16 cellular contexts compared by ENCODE assay signal in genomic region chr19:16365300-16365996, GRCh38. TPM values are rescaled to one million over a fixed set of nuclear protein-coding genes. Genes with fewer than 3 reads are reported as not detected.
DNase-seq lines count a peak whose midpoint lies in the region; ATAC-seq and TF ChIP-seq lines count a peak whose summit lies in the region.
"Had no signal": no experiment of that assay in that cellular context is flagged by ENCODE, and none has a peak within 500 bp of the region (broad histone marks: within the 10 kb centered on the region; RNA-seq: fewer than 3 reads in every experiment).

No MANE protein-coding gene starts in this region.

- H3K27me3 ChIP-seq in OCI-LY3 (ENCODE audit: low read depth, low read length) (peaks cover 83% of the 10 kb centered on the region), lower lobe of right lung (ENCODE audit: low read depth) (no peaks in the 10 kb centered on the region), suprapubic skin (no peaks in the 10 kb centered on the region)

- peaks cover 85% of the 10 kb centered on the region for H4K20me1 ChIP-seq in OCI-LY3 (ENCODE audit: insufficient read depth, low read length)

- peaks cover 63% of the 10 kb centered on the region for H3K4me1 Mint-ChIP-seq in activated CD4-positive, alpha-beta T cell treated with anti-CD3 and anti-CD28 coated beads, Interleukin-2, amount 10 ng/mL, durations not matched to agents 7 days and 5 days

- POLR2A ChIA-PET in activated CD4-positive, alpha-beta T cell treated with anti-CD3 and anti-CD28 coated beads, Interleukin-2, amount 10 ng/mL, durations not matched to agents 7 days and 5 days (lab: Charles Lee): interaction anchor here (1.2 to 2.0 kb wide), 2 partner anchors 26 to 37 kb away, joined by 5 to 22 read pairs; no protein-coding TSS in a partner anchor

- TF ChIP-seq POLR2A in suprapubic skin (IDR thresholded peaks at IDR 0.05): no peak

- H3K9me3 ChIP-seq in OCI-LY3 (ENCODE audit: insufficient read depth, low read length): no peaks in the 10 kb centered on the region
- H3K9me3 ChIP-seq in lower lobe of right lung: no peaks in the 10 kb centered on the region
- no peaks in the 10 kb centered on the region for H3K9me3 ChIP-seq in suprapubic skin
- H3K9me3 ChIP-seq: A549 had no signal

- H3K4me1 ChIP-seq in OCI-LY3 (ENCODE audit: low read length) (peaks cover 51% of the 10 kb centered on the region), lower lobe of right lung (peaks cover 45% of the 10 kb centered on the region), suprapubic skin (peaks cover 24% of the 10 kb centered on the region)
- H3K4me1 ChIP-seq: A549 had no signal

- H3K79me2 ChIP-seq in OCI-LY3 (ENCODE audit: low read length): no peaks in the 10 kb centered on the region; the same call in 1 of the 2 replicates

- 92% methylated on average over 6 of the region's 12 CpGs for WGBS in suprapubic skin

- CTCF ChIA-PET in activated CD4-positive, alpha-beta T cell treated with anti-CD3 and anti-CD28 coated beads, Interleukin-2, amount 10 ng/mL, durations not matched to agents 7 days and 5 days (lab: Charles Lee): interaction anchor here (0.6 to 2.1 kb wide), 4 partner anchors 9 to 37 kb away, joined by 3 to 9 read pairs (median 6); no protein-coding TSS in a partner anchor

- H3K4me3 ChIP-seq in OCI-LY3 (ENCODE audit: low read length): no peak overlapping the region
- no peak overlapping the region for H3K4me3 ChIP-seq in lower lobe of right lung
- no peak overlapping the region for H3K4me3 ChIP-seq in suprapubic skin
- H3K4me3 ChIP-seq: A549 had no signal

- ATAC-seq in lower lobe of right lung (no peak), GM18909 (IDR thresholded peaks at IDR 0.05; ENCODE audit: poor library complexity, unreplicated experiment) (no peak), HG02885 (IDR thresholded peaks at IDR 0.05; ENCODE audit: poor library complexity, unreplicated experiment) (no peak)
- ATAC-seq: A549 had no signal

- intact Hi-C loops in lower lobe of right lung (cut with DNase I): no loop called here

- H3K27me3 Mint-ChIP-seq in activated CD4-positive, alpha-beta T cell treated with anti-CD3 and anti-CD28 coated beads, Interleukin-2, amount 10 ng/mL, durations not matched to agents 7 days and 5 days: no peaks in the 10 kb centered on the region

- no peak overlapping the region for H3K9ac ChIP-seq in OCI-LY3 (ENCODE audit: low read length)

- no peak overlapping the region for H2AFZ ChIP-seq in OCI-LY3 (ENCODE audit: low read depth, low read length)

- no peak for TF ChIP-seq CTCF in OCI-LY3 (IDR thresholded peaks at IDR 0.05; ENCODE audit: low read depth, low read length)
- no peak for TF ChIP-seq CTCF in lower lobe of right lung (IDR thresholded peaks at IDR 0.05)
- TF ChIP-seq CTCF in suprapubic skin (IDR thresholded peaks at IDR 0.05): no peak

- H3K4me2 ChIP-seq in OCI-LY3 (ENCODE audit: low read length): peak overlapping the region; percentile 78
- H3K4me2 ChIP-seq: A549 had no signal

- H3K9me3 Mint-ChIP-seq in activated CD4-positive, alpha-beta T cell treated with anti-CD3 and anti-CD28 coated beads, Interleukin-2, amount 10 ng/mL, durations not matched to agents 7 days and 5 days: no peaks in the 10 kb centered on the region
- H3K9me3 Mint-ChIP-seq: activated T-cell treated with anti-CD3 and anti-CD28 coated beads, Interleukin-2, amount 50 U/mL, for 4 hours; stimulated activated naive CD8-positive, alpha-beta T cell treated with anti-CD3 and anti-CD28 coated beads, Interleukin-15, Interleukin-2, amounts not matched to agents 100 ng/mL and 50 ng/mL, for 24 hours had no signal

- H3K27ac ChIP-seq in OCI-LY3 (ENCODE audit: low read length) (no peak overlapping the region), lower lobe of right lung (peak overlapping the region; percentile 59), suprapubic skin (peak overlapping the region; percentile 35)
- H3K27ac ChIP-seq: A549 had no signal

- peaks cover 28% of the 10 kb centered on the region for H3K36me3 Mint-ChIP-seq in activated CD4-positive, alpha-beta T cell treated with anti-CD3 and anti-CD28 coated beads, Interleukin-2, amount 10 ng/mL, durations not matched to agents 7 days and 5 days (ENCODE audit: low read depth)

- TF ChIP-seq EP300 in suprapubic skin (IDR thresholded peaks at IDR 0.05): no peak

- H3K27ac Mint-ChIP-seq in activated CD4-positive, alpha-beta T cell treated with anti-CD3 and anti-CD28 coated beads, Interleukin-2, amount 10 ng/mL, durations not matched to agents 7 days and 5 days: no peak overlapping the region
- H3K27ac Mint-ChIP-seq: stimulated activated naive CD8-positive, alpha-beta T cell treated with anti-CD3 and anti-CD28 coated beads, Interleukin-15, Interleukin-2, amounts not matched to agents 100 ng/mL and 50 ng/mL, for 24 hours had no signal

- H3K4me3 Mint-ChIP-seq in activated CD4-positive, alpha-beta T cell treated with anti-CD3 and anti-CD28 coated beads, Interleukin-2, amount 10 ng/mL, durations not matched to agents 7 days and 5 days: peak overlapping the region; percentile 6

- H3K36me3 ChIP-seq in OCI-LY3 (replicated peaks; ENCODE audit: low read depth, low read length) (peaks cover 8% of the 10 kb centered on the region), lower lobe of right lung (peaks cover 3% of the 10 kb centered on the region), suprapubic skin (no peaks in the 10 kb centered on the region)

- no peak for DNase-seq in activated CD4-positive, alpha-beta T cell treated with anti-CD3 and anti-CD28 coated beads, Interleukin-2, amount 10 ng/mL, durations not matched to agents 7 days and 5 days
- DNase-seq in activated CD4-positive, alpha-beta T cell treated with anti-CD3 and anti-CD28 coated beads for 4 hours: no peak
- DNase-seq in lower lobe of right lung: peak; percentile 40
- no peak for DNase-seq in suprapubic skin (ENCODE audit: low spot score in 2 of 2)
- no peak for DNase-seq in NCI-H345 treated with DMSO at 0.1 percent for 48 hours (lab: John Stamatoyannopoulos, UW; ENCODE audit: unreplicated experiment)
- DNase-seq: activated T-cell treated with anti-CD3 and anti-CD28 coated beads, Interleukin-2, amount 50 U/mL, for 4 hours; cortex of kidney; GOT3; NCI-H187; NCI-H774; SIG-M5 had no signal

RNA-seq across cellular contexts. Expression of gene KLF2, which starts 40.8 kb away (rescaled TPM):
- 100 to 1,000 TPM; 253 to 255 TPM for total RNA-seq in activated CD4-positive, alpha-beta T cell treated with anti-CD3 and anti-CD28 coated beads, Interleukin-2, amount 10 ng/mL, durations not matched to agents 7 days and 5 days
- total RNA-seq in lower lobe of right lung (137 TPM), suprapubic skin (10 to 100 TPM; 27.0 to 41.1 (median 36.9) TPM)
